In genomic region chr7:137443616-137444015, GRCh38 we compare ENCODE assay signal across 13 cellular contexts.
DNase-seq lines count a peak whose midpoint lies in the region; TF ChIP-seq lines count a peak whose summit lies in the region.
"Had no signal": no experiment of that assay in that cellular context is flagged by ENCODE, and none has a peak within 500 bp of the region (broad histone marks: within the 10 kb centered on the region; RNA-seq: fewer than 3 reads in every experiment).

No MANE protein-coding gene starts in this region.

- DNase-seq in left ventricle myocardium inferior (no peak), right atrium auricular region (ENCODE audit: low spot score) (no peak), amniotic epithelial cell (ENCODE audit: low read depth) (peak; percentile 80), foreskin fibroblast (peak; percentile 30 to 55), NCI-H510A (lab: John Stamatoyannopoulos, UW) (no peak), sigmoid colon (no peak), SKM-1 treated with dmso at 0.1 percent for 144 hours (lab: John Stamatoyannopoulos, UW; ENCODE audit: unreplicated experiment) (no peak)
- no peak for DNase-seq in effector memory CD4-positive, alpha-beta T cell
- DNase-seq: activated CD4-positive, alpha-beta T cell treated with anti-CD3 and anti-CD28 coated beads, Interleukin-2, amount 50 U/mL, for 1 hour; activated T-cell treated with anti-CD3 and anti-CD28 coated beads, Interleukin-2, amount 50 U/mL, for 48 hours; COR-L47; NCI-H1105 had no signal

- no peak for TF ChIP-seq EP300 in sigmoid colon (IDR thresholded peaks at IDR 0.05)

- H3K36me3 ChIP-seq in left ventricle myocardium inferior: no peaks in the 10 kb centered on the region
- H3K36me3 ChIP-seq in right atrium auricular region: no peaks in the 10 kb centered on the region
- H3K36me3 ChIP-seq in sigmoid colon: no peaks in the 10 kb centered on the region
- H3K36me3 ChIP-seq in effector memory CD4-positive, alpha-beta T cell (ENCODE audit: control insufficient read depth, insufficient read depth, low read length): no peaks in the 10 kb centered on the region

- 43% methylated on average over 2 of the region's 2 CpGs for WGBS in sigmoid colon, 2 donors

- H3K27me3 ChIP-seq in left ventricle myocardium inferior (ENCODE audit: low read depth) (peaks cover 4% of the 10 kb centered on the region), right atrium auricular region (no peaks in the 10 kb centered on the region), sigmoid colon (no peaks in the 10 kb centered on the region)
- no peaks in the 10 kb centered on the region for H3K27me3 ChIP-seq in effector memory CD4-positive, alpha-beta T cell (replicated peaks; ENCODE audit: control insufficient read depth, insufficient read depth, low read length, poor library complexity, severe bottlenecking)

- H3K4me3 ChIP-seq in left ventricle myocardium inferior (no peak overlapping the region), right atrium auricular region (no peak overlapping the region), foreskin fibroblast (ENCODE audit: low read depth in 1 of 2, low read length in 2 of 2) (no peak overlapping the region), sigmoid colon (no peak overlapping the region)
- H3K4me3 ChIP-seq in effector memory CD4-positive, alpha-beta T cell (ENCODE audit: insufficient read depth, low read depth, low read length, poor library complexity, severe bottlenecking): no peak overlapping the region
- H3K4me3 ChIP-seq: A549 had no signal

- intact Hi-C loops in left ventricle myocardium inferior (cut with micrococcal nuclease) (no loop called here), sigmoid colon (cut with DNase I) (no loop called here)

- no peak for TF ChIP-seq POLR2A in sigmoid colon (IDR thresholded peaks at IDR 0.05)

- no peaks in the 10 kb centered on the region for H3K4me1 ChIP-seq in left ventricle myocardium inferior
- peaks cover 0 to 7% of the 10 kb centered on the region in 2 donors for H3K4me1 ChIP-seq in right atrium auricular region
- no peaks in the 10 kb centered on the region for H3K4me1 ChIP-seq in sigmoid colon
- H3K4me1 ChIP-seq in effector memory CD4-positive, alpha-beta T cell (ENCODE audit: control insufficient read depth, insufficient read depth, low read length, poor library complexity, severe bottlenecking): no peaks in the 10 kb centered on the region
- H3K4me1 ChIP-seq: A549 had no signal

- H3K9me3 ChIP-seq in left ventricle myocardium inferior (replicated peaks) (no peaks in the 10 kb centered on the region), right atrium auricular region (no peaks in the 10 kb centered on the region), sigmoid colon (no peaks in the 10 kb centered on the region)
- H3K9me3 ChIP-seq in effector memory CD4-positive, alpha-beta T cell (ENCODE audit: control insufficient read depth, low read length): no peaks in the 10 kb centered on the region
- H3K9me3 ChIP-seq: A549 had no signal

- peak overlapping the region; percentile 2 for H3K27ac ChIP-seq in left ventricle myocardium inferior (replicated peaks)
- H3K27ac ChIP-seq in right atrium auricular region: no peak overlapping the region
- H3K27ac ChIP-seq in sigmoid colon: no peak overlapping the region
- no peak overlapping the region for H3K27ac ChIP-seq in effector memory CD4-positive, alpha-beta T cell (ENCODE audit: insufficient read depth, low read length, poor library complexity, severe bottlenecking)
- H3K27ac ChIP-seq: A549 had no signal

- TF ChIP-seq CTCF in left ventricle myocardium inferior (IDR thresholded peaks at IDR 0.05; ENCODE audit: borderline replicate concordance): no peak
- TF ChIP-seq CTCF in right atrium auricular region (IDR thresholded peaks at IDR 0.05): no peak
- no peak for TF ChIP-seq CTCF in foreskin fibroblast (IDR thresholded peaks at IDR 0.05; ENCODE audit: low read depth, low read length)
- no peak for TF ChIP-seq CTCF in sigmoid colon (IDR thresholded peaks at IDR 0.05)

Comparison
In these comparisons a context has a peak if more than half of its experiments do, and no peak if none do; other contexts are left out.
1. DNase-seq: peak in amniotic epithelial cell (single experiment) and foreskin fibroblast (2 of 2); none in left ventricle myocardium inferior (single experiment), right atrium auricular region (single experiment), NCI-H510A (single experiment), sigmoid colon (single experiment), SKM-1 treated with dmso at 0.1 percent for 144 hours (single experiment) and effector memory CD4-positive, alpha-beta T cell (0 of 3).